ENCODE assay signal across 8 cellular contexts in genomic region chr1:52140633-52141512, GRCh38. TPM values are rescaled to one million over a fixed set of nuclear protein-coding genes. Genes with fewer than 3 reads are reported as not detected.
A peak's percentile ranks its signal among the peaks of the same experiment; 100 is the strongest.
DNase-seq lines count a peak whose midpoint lies in the region; ATAC-seq, FAIRE-seq and TF ChIP-seq lines count a peak whose summit lies in the region.

No MANE protein-coding gene starts in this region.

- H3K36me3 ChIP-seq in GM23338 (ENCODE audit: insufficient read depth) (no peaks in the 10 kb centered on the region), prostate gland (no peaks in the 10 kb centered on the region)

- H3K36me3 Mint-ChIP-seq in GM23338 (ENCODE audit: low read depth), result peaks cover 3% of the 10 kb centered on the region; the same call in 1 of the 3 replicates

- FAIRE-seq in GM12891 (lab: Jason Lieb, UNC), result no peak

- peaks cover 8% of the 10 kb centered on the region; the same call in 1 of the 2 replicates for H4K20me1 ChIP-seq in GM23338 (replicated peaks; ENCODE audit: insufficient read depth)

- intact Hi-C loops in prostate gland (cut with DNase I), result loop anchor here (5.0 to 10.0 kb wide), 4 partner anchors 124 to 264 kb away; partner anchors contain the start of genes CC2D1B, ORC1 and PRPF38A

- peaks cover 3% of the 10 kb centered on the region; the same call in 1 of the 3 replicates for H3K9me3 Mint-ChIP-seq in GM23338

- peaks cover 6% of the 10 kb centered on the region for H3K27me3 Mint-ChIP-seq in GM23338 (ENCODE audit: insufficient read depth, low read depth, poor library complexity)

- TF ChIP-seq CTCF in GM23338 (conservative IDR thresholded peaks at IDR 0.05; ENCODE audit: low read depth in 2 of 2), result no peak
- TF ChIP-seq CTCF in epithelial cell of esophagus (IDR thresholded peaks at IDR 0.05; ENCODE audit: insufficient read depth, low read depth, low read length, missing control alignments), result no peak
- TF ChIP-seq CTCF in prostate gland (IDR thresholded peaks at IDR 0.05), result no peak

- H3K27me3 ChIP-seq in GM23338 (ENCODE audit: insufficient read depth) (peaks cover 15% of the 10 kb centered on the region; the same call in 1 of the 2 replicates), prostate gland (replicated peaks; ENCODE audit: insufficient read depth) (no peaks in the 10 kb centered on the region)

- H3K4me1 ChIP-seq in GM23338 (ENCODE audit: insufficient read depth) (peaks cover 4% of the 10 kb centered on the region; the same call in 1 of the 2 replicates), prostate gland (replicated peaks) (no peaks in the 10 kb centered on the region)

- peaks cover 7% of the 10 kb centered on the region for H3F3A ChIP-seq in GM23338 (replicated peaks; ENCODE audit: low read depth)

- ATAC-seq in GM23338, result no peak
- ATAC-seq in HG03196 (IDR thresholded peaks at IDR 0.05; ENCODE audit: unreplicated experiment), result no peak

- peak overlapping the region; percentile 78 for H3K4me3 Mint-ChIP-seq in GM23338

- peak overlapping the region; percentile 97 for H3K4me2 ChIP-seq in GM23338

- H3K79me2 ChIP-seq in GM23338 (replicated peaks; ENCODE audit: insufficient read depth), result peaks cover 30% of the 10 kb centered on the region

- H3K27ac ChIP-seq in GM23338 (ENCODE audit: low read depth), result no peak overlapping the region
- peak overlapping the region; percentile 94 to 97 for H3K27ac ChIP-seq in prostate gland

- peaks cover 13% of the 10 kb centered on the region for H3K4me1 Mint-ChIP-seq in GM23338

- WGBS in prostate gland, result 10% methylated on average over 2 of the region's 2 CpGs

- no peak overlapping the region for H3K27ac Mint-ChIP-seq in GM23338

- peak overlapping the region; percentile 95 for H3K4me3 ChIP-seq in GM23338
- peak overlapping the region; percentile 40 for H3K4me3 ChIP-seq in epithelial cell of esophagus (ENCODE audit: low read length)
- H3K4me3 ChIP-seq in prostate gland, result peak overlapping the region in 1 of 2 donors; percentile 95

- TF ChIP-seq POLR2A in prostate gland (IDR thresholded peaks at IDR 0.05) (no peak), GM12891 (IDR thresholded peaks at IDR 0.05; ENCODE audit: low read depth, low read length) (no peak)

- peak overlapping the region; percentile 98 for H2AFZ ChIP-seq in GM23338

- H3K9me2 ChIP-seq in GM23338 (ENCODE audit: insufficient read depth), result no peaks in the 10 kb centered on the region

- DNase-seq in GM23338 (ENCODE audit: low spot score) (no peak), OCI-M1 (lab: John Stamatoyannopoulos, UW) (peak; percentile 61), epithelial cell of esophagus (ENCODE audit: low read depth) (peak; percentile 43), prostate gland (ENCODE audit: low spot score) (no peak), DMS153 treated with DMSO at 0.1 percent for 48 hours (lab: John Stamatoyannopoulos, UW; ENCODE audit: unreplicated experiment) (no peak), GM12891 (ENCODE audit: insufficient read length, low spot score) (no peak)
- no peak for DNase-seq in activated CD4-positive, CD25-positive, alpha-beta regulatory T cell (lab: John Stamatoyannopoulos, UW)

- no peaks in the 10 kb centered on the region for H3K9me3 ChIP-seq in prostate gland

TF ChIP-seq in GM23338, 12 proteins besides CTCF, POLR2A, EP300 and RAD21 (continues in another document):
- no peak for TF ChIP-seq ZNF331 (CRISPR knock-in tag; IDR thresholded peaks at IDR 0.05; ENCODE audit: low read depth)
- TF ChIP-seq EZH2phosphoT487 (IDR thresholded peaks at IDR 0.05; ENCODE audit: unreplicated experiment), result no peak
- TF ChIP-seq ETS1 (IDR thresholded peaks at IDR 0.05), result no peak
- TF ChIP-seq CREB1 (CRISPR knock-in tag; IDR thresholded peaks at IDR 0.05; ENCODE audit: low read depth), result no peak
- no peak for TF ChIP-seq POLR2AphosphoS5 (IDR thresholded peaks at IDR 0.05; ENCODE audit: low read depth)
- no peak for TF ChIP-seq JUNB (IDR thresholded peaks at IDR 0.05; ENCODE audit: unreplicated experiment)
- TF ChIP-seq REST (IDR thresholded peaks at IDR 0.05; ENCODE audit: unreplicated experiment), result no peak
- TF ChIP-seq EZH2 (IDR thresholded peaks at IDR 0.05; ENCODE audit: low read depth, unreplicated experiment), result no peak
- TF ChIP-seq STAT1 (IDR thresholded peaks at IDR 0.05; ENCODE audit: unreplicated experiment), result no peak

TF ChIP-seq in GM12891, 5 proteins besides CTCF, POLR2A, EP300 and RAD21:
- TF ChIP-seq SPI1 (IDR thresholded peaks at IDR 0.05; ENCODE audit: low read depth, low read length) (no peak), PAX5 (IDR thresholded peaks at IDR 0.05; ENCODE audit: insufficient read depth, low read length, severe bottlenecking) (no peak), POLR2AphosphoS5 (IDR thresholded peaks at IDR 0.05; ENCODE audit: low read depth, low read length) (no peak), TAF1 (IDR thresholded peaks at IDR 0.05; ENCODE audit: low read depth, low read length) (no peak), POU2F2 (IDR thresholded peaks at IDR 0.05; ENCODE audit: low read depth, low read length) (no peak)

RNA-seq across cellular contexts. Expression of gene ZFYVE9, which starts 1.0 kb away (rescaled TPM):
- total RNA-seq in GM23338 (2014; rRNA removed; shearing (Covaris generic)), result 26.5 and 27.3 TPM in 2 replicates
- 5.4 and 6.2 TPM in 2 replicates for polyA plus RNA-seq in GM23338 (2016; fragmentation: Nextera tagmentation; extraction: Ambion mirVana)
- 10 to 100 TPM; 28.6 to 29.0 TPM for total RNA-seq in prostate gland
- 3.0 TPM for polyA plus RNA-seq in GM12891 (2012; ENCODE audit: low read depth, missing spikeins)

Comparison
In these comparisons a context has a peak if more than half of its experiments do, and no peak if none do; other contexts are left out.
1. DNase-seq: peak in OCI-M1 (single experiment) and epithelial cell of esophagus (single experiment); none in GM23338 (single experiment), prostate gland (single experiment), activated CD4-positive, CD25-positive, alpha-beta regulatory T cell (0 of 4), DMS153 treated with DMSO at 0.1 percent for 48 hours (single experiment) and GM12891 (single experiment).